ENCODE assay signal across 8 cellular contexts in the genomic region with DNA sequence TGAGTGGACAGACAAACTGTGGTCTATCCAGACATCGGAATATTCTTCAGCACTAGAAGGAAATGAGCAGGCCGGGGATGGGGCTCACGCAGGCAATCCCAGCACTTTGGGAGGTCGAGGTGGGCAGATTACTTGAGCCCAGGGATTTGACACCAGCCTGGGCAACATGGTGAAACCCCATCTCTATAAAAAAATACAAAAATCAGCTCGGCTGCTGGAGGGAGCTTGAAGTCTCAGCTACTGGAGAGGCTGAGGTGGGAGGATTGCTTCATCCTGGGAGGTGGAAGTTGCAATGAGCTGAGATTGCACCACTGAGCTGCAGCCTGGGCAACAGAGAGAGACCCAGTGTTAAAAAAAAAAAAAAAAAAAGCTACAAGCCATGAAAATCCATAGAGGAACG. TPM values are rescaled to one million over a fixed set of nuclear protein-coding genes. Genes with fewer than 3 reads are reported as not detected.
A peak's percentile ranks its signal among the peaks of the same experiment; 100 is the strongest.
DNase-seq lines count a peak whose midpoint lies in the region; ATAC-seq and TF ChIP-seq lines count a peak whose summit lies in the region.

No MANE protein-coding gene starts in this region.

- DNase-seq in GF-D8 (lab: John Stamatoyannopoulos, UW) (peak; percentile 63), PC-9 (peak in 1 of 2 experiments; percentile 44), epithelial cell of prostate (ENCODE audit: low read depth, low spot score) (no peak), omental fat pad (ENCODE audit: low spot score) (no peak), cerebellar nuclear complex (lab: John Stamatoyannopoulos, UW) (no peak), UCSD-AML1 (lab: John Stamatoyannopoulos, UW; ENCODE audit: unreplicated experiment) (no peak)
- no peak for DNase-seq in activated CD4-positive, alpha-beta T cell treated with anti-CD3 and anti-CD28 coated beads for 4 hours
- DNase-seq in activated CD4-positive, alpha-beta T cell treated with anti-CD3 and anti-CD28 coated beads for 36 hours: no peak

- peak overlapping the region; percentile 93 for H3K27ac ChIP-seq in PC-9
- H3K27ac ChIP-seq in epithelial cell of prostate: peak overlapping the region; percentile 56

- no peaks in the 10 kb centered on the region for H3K9me2 ChIP-seq in PC-9 (ENCODE audit: insufficient read depth)

- ATAC-seq in omental fat pad (ENCODE audit: low FRiP score): peak; percentile 53
- ATAC-seq in activated CD4-positive, alpha-beta T cell treated with anti-CD3 and anti-CD28 coated beads for 36 hours: no peak

- no peaks in the 10 kb centered on the region for H3K9me3 Mint-ChIP-seq in activated CD4-positive, alpha-beta T cell treated with anti-CD3 and anti-CD28 coated beads for 36 hours (ENCODE audit: low read depth)

- no peaks in the 10 kb centered on the region for H3K27me3 ChIP-seq in PC-9 (ENCODE audit: insufficient read depth, low read depth)

- intact Hi-C loops in PC-9 (cut with micrococcal nuclease; ENCODE audit: unreplicated experiment): no loop called here
- intact Hi-C loops in activated CD4-positive, alpha-beta T cell treated with anti-CD3 and anti-CD28 coated beads for 36 hours (cut with DNase I, micrococcal nuclease): loop anchor here in 1 of 2 experiments (1.0 kb wide), 1 partner anchor 7 kb away; no protein-coding TSS in a partner anchor

- no peak overlapping the region for H2AFZ ChIP-seq in PC-9

- H3K36me3 ChIP-seq in PC-9 (ENCODE audit: low read depth): no peaks in the 10 kb centered on the region

- H3F3A ChIP-seq in PC-9 (ENCODE audit: insufficient read depth, low read depth): peaks cover 24% of the 10 kb centered on the region

- peaks cover 20% of the 10 kb centered on the region for H3K4me1 Mint-ChIP-seq in activated CD4-positive, alpha-beta T cell treated with anti-CD3 and anti-CD28 coated beads for 36 hours

- no peak overlapping the region for H3K4me3 Mint-ChIP-seq in activated CD4-positive, alpha-beta T cell treated with anti-CD3 and anti-CD28 coated beads for 36 hours

- peak overlapping the region; percentile 68 for H3K4me2 ChIP-seq in PC-9

- POLR2A ChIA-PET in PC-9 (lab: Charles Lee; ENCODE audit: unreplicated experiment): no interaction called here
- POLR2A ChIA-PET in activated CD4-positive, alpha-beta T cell treated with anti-CD3 and anti-CD28 coated beads for 36 hours (lab: Charles Lee): no interaction called here

- no peaks in the 10 kb centered on the region for H4K20me1 ChIP-seq in PC-9 (ENCODE audit: insufficient read depth)

- H3K79me2 ChIP-seq in PC-9 (ENCODE audit: low read depth): no peaks in the 10 kb centered on the region

- H3K9me3 ChIP-seq in PC-9 (ENCODE audit: insufficient read depth, low read depth): no peaks in the 10 kb centered on the region

- no peak overlapping the region for H3K27ac Mint-ChIP-seq in activated CD4-positive, alpha-beta T cell treated with anti-CD3 and anti-CD28 coated beads for 36 hours

- peaks cover 56% of the 10 kb centered on the region for H3K4me1 ChIP-seq in PC-9 (replicated peaks; ENCODE audit: insufficient read depth)

- BruUV-seq in PC-9 (replicated peaks; lab: Mats Ljungman, UMichigan): TSS peak; percentile 36

- H3K27me3 Mint-ChIP-seq in activated CD4-positive, alpha-beta T cell treated with anti-CD3 and anti-CD28 coated beads for 36 hours: no peaks in the 10 kb centered on the region

- H3K36me3 Mint-ChIP-seq in activated CD4-positive, alpha-beta T cell treated with anti-CD3 and anti-CD28 coated beads for 36 hours (ENCODE audit: low read depth): no peaks in the 10 kb centered on the region

- CTCF ChIA-PET in PC-9 (lab: Charles Lee): interaction anchor here (0.6 to 1.1 kb wide), 2 partner anchors 63 to 197 kb away, joined by 4 to 12 read pairs; no protein-coding TSS in a partner anchor
- CTCF ChIA-PET in activated CD4-positive, alpha-beta T cell treated with anti-CD3 and anti-CD28 coated beads for 36 hours (lab: Charles Lee): no interaction called here

- no peak overlapping the region; the same call in 1 of the 2 replicates for H3K4me3 ChIP-seq in PC-9

- TF ChIP-seq CTCF in PC-9 (conservative IDR thresholded peaks at IDR 0.05) (no peak), omental fat pad (IDR thresholded peaks at IDR 0.05) (no peak)

RNA-seq across cellular contexts. Expression of a gene that starts 8.0 kb away (rescaled TPM):
- total RNA-seq in PC-9 (2021) (735 and 993 TPM in 2 replicates), omental fat pad (1,000 to 10,000 TPM in 1 of 4 donors, 100 to 1,000 TPM in 3; 359 to 1,165 (median 624) TPM)
- 10 to 100 TPM; 38.8 to 41.5 TPM for total RNA-seq in activated CD4-positive, alpha-beta T cell treated with anti-CD3 and anti-CD28 coated beads for 36 hours

RNA-seq across cellular contexts. Expression of a gene that starts 21.3 kb away (rescaled TPM):
- total RNA-seq in PC-9 (2021): 4.2 and 5.5 TPM in 2 replicates
- total RNA-seq in omental fat pad: 1 to 10 TPM in 3 of 4 donors, under 1 TPM in 1; 0.79 to 2.3 (median 1.6) TPM
- total RNA-seq in activated CD4-positive, alpha-beta T cell treated with anti-CD3 and anti-CD28 coated beads for 36 hours: under 1 TPM in 1 of 2 experiments, not detected in 1; 0.21 TPM

Comparison
In these comparisons a context has a peak if more than half of its experiments do, and no peak if none do; other contexts are left out.
1. RNA of a gene that starts 8.0 kb away (total RNA-seq): 359 to 1,165 TPM in omental fat pad and 735 to 993 TPM in PC-9; 38.8 to 41.5 TPM in activated CD4-positive, alpha-beta T cell treated with anti-CD3 and anti-CD28 coated beads for 36 hours; every median in the first group is over 4 times any median in the second.